In genomic region chr16:56670640-56670934, GRCh38 we compare ENCODE assay signal across 1 cellular context.
TF ChIP-seq lines count a peak whose summit lies in the region.

No MANE protein-coding gene starts in this region.

TF ChIP-seq in H1, 55 proteins besides CTCF, POLR2A, EP300 and RAD21:
- TF ChIP-seq TAF7 (optimal IDR thresholded peaks at IDR 0.05; ENCODE audit: borderline replicate concordance, low read depth, low read length), result no peak
